ENCODE assay signal across 29 cellular contexts in the genomic region with DNA sequence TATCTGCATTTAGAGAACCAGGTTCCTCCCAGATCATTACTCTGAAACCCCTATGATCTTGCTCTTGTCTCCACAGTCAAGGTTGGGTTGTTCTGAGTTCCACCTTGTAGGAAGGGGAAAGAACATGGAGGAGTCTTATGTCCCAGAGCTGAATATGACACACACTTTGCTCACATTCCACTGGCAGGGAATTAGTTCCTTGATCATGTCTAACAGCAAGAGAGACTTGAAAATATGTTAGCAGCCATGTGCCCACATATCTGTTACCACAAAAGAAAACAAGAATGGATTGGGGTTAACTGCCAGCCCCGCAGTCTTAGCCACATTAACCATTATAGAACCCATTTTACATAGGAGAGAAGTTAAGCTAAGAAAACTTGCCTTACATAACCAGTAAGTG.
A peak's percentile ranks its signal among the peaks of the same experiment; 100 is the strongest.
DNase-seq lines count a peak whose midpoint lies in the region; ATAC-seq, FAIRE-seq and TF ChIP-seq lines count a peak whose summit lies in the region.
"Had no signal": no experiment of that assay in that cellular context is flagged by ENCODE, and none has a peak within 500 bp of the region (broad histone marks: within the 10 kb centered on the region; RNA-seq: fewer than 3 reads in every experiment).

No MANE protein-coding gene starts in this region.

- no peaks in the 10 kb centered on the region for H3K27me3 ChIP-seq in bronchial epithelial cell (ENCODE audit: control insufficient read depth, insufficient read depth, low read length)
- H3K27me3 ChIP-seq: BE2C, SJSA1 had no signal

- no peaks in the 10 kb centered on the region for H3K36me3 ChIP-seq in bronchial epithelial cell (ENCODE audit: control insufficient read depth, insufficient read depth, low read length)
- H3K36me3 ChIP-seq: BE2C, SJSA1 had no signal

- FAIRE-seq in bronchial epithelial cell (lab: Jason Lieb, UNC), result no peak
- FAIRE-seq: A204.1, D721Med, GM12878, GM18507, HTR-8/SVneo, RCC 7860 had no signal

- ATAC-seq in HG02798 (IDR thresholded peaks at IDR 0.05; ENCODE audit: poor library complexity, unreplicated experiment) (no peak), HG03095 (IDR thresholded peaks at IDR 0.05; ENCODE audit: unreplicated experiment) (no peak)
- ATAC-seq: GM12878, Right ventricle myocardium inferior had no signal

- DNase-seq in EL, result peak; percentile 14
- DNase-seq in M059J (ENCODE audit: low read depth), result peak; percentile 34
- DNase-seq in bronchial epithelial cell (ENCODE audit: low read depth), result peak; percentile 35
- peak; percentile 72 for DNase-seq in kidney tubule cell (ENCODE audit: low spot score)
- DNase-seq in cerebellar cortex (ENCODE audit: low spot score), result no peak
- no peak for DNase-seq in activated gamma-delta T cell treated with Interleukin-2 at 50 U/mL for 16 hours
- DNase-seq: BE2C, DMS53, GM23248, H9, HFFc6, IMR-90, Kasumi-1, NCI-H1092, NCI-H1436 treated with DMSO at 0.1 percent for 48 hours, NCI-H2029, NCI-H2227 treated with DMSO at 0.1 percent for 48 hours, NCI-H510A, NCI-H774 had no signal

- no peak overlapping the region for H3K4me3 ChIP-seq in bronchial epithelial cell (ENCODE audit: low read depth, low read length)
- H3K4me3 ChIP-seq: GM12878, GM23248, SJSA1 had no signal

- TF ChIP-seq CTCF in bronchial epithelial cell (IDR thresholded peaks at IDR 0.05; ENCODE audit: insufficient read depth, low read length, severe bottlenecking), result no peak

Comparison
In these comparisons a context has a peak if more than half of its experiments do, and no peak if none do; other contexts are left out.
1. DNase-seq: peak in EL (single experiment), M059J (single experiment), bronchial epithelial cell (single experiment) and kidney tubule cell (single experiment); none in cerebellar cortex (single experiment) and activated gamma-delta T cell treated with Interleukin-2 at 50 U/mL for 16 hours (single experiment).